ENCODE assay signal across 8 cellular contexts in the genomic region with DNA sequence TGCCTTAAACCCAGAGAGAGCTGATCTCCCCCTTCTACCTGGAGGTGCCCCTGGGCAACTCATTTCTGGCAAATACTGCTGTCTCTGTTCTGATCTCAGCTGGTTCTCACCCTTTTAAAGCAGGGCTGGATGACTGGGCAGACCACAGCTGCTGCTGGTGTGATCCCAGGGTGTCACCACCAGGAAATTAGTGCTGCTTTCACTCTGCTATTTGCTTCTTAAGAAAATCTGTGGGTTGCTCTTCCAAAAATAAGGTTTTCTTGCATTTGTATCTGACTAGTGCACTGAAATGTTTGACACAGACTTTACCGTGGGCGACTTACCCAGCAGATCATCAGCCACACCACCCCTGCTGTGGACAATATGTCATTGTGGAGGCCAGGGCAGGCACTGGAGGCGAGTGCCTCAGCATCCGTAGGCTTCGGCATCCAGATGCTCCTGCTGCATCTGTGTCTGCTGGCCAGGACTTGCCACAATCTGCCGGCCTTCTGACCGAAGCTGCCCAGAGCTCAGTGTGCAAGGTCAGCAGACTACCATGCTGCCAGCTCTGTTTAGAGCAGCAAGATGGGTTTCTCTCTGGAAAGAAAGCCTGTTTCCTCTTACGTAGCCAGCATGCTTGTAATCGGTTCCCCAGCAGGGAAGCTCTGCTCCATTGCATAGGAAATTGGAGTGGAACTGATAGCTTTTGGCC. TPM values are rescaled to one million over a fixed set of nuclear protein-coding genes. Genes with fewer than 3 reads are reported as not detected.
A peak's percentile ranks its signal among the peaks of the same experiment; 100 is the strongest.
DNase-seq lines count a peak whose midpoint lies in the region; ATAC-seq, FAIRE-seq and TF ChIP-seq lines count a peak whose summit lies in the region.

No MANE protein-coding gene starts in this region.

- H3K9ac ChIP-seq in HCT116 (ENCODE audit: low read length) (no peak overlapping the region), fibroblast of lung (ENCODE audit: insufficient read depth, low read length) (no peak overlapping the region)

- BruUV-seq in HCT116 (replicated peaks; lab: Mats Ljungman, UMichigan), result no TSS peak

- no peak overlapping the region for H3K4me2 ChIP-seq in HCT116 (ENCODE audit: low read length)
- H3K4me2 ChIP-seq in fibroblast of lung (ENCODE audit: extremely low read depth, insufficient read depth, low read length), result peak overlapping the region; percentile 25

- H4K20me1 ChIP-seq in HCT116 (ENCODE audit: insufficient read depth), result no peaks in the 10 kb centered on the region
- H4K20me1 ChIP-seq in fibroblast of lung (ENCODE audit: control insufficient read depth, extremely low read depth, insufficient read depth, low read length), result no peaks in the 10 kb centered on the region

- CTCF ChIA-PET in GM10248 (lab: Yijun Ruan, JAX), result interaction anchor here (0.9 to 1.6 kb wide), 7 partner anchors 9 to 128 kb away, joined by 3 to 8 read pairs (median 3); no protein-coding TSS in a partner anchor
- CTCF ChIA-PET in HCT116 (lab: Charles Lee), result no interaction called here

- no peaks in the 10 kb centered on the region for H3K9me3 ChIP-seq in HCT116 (ENCODE audit: control insufficient read depth in 1 of 2, insufficient read depth in 1 of 2, low read depth in 1 of 2, low read length in 2 of 2)
- no peaks in the 10 kb centered on the region for H3K9me3 ChIP-seq in fibroblast of lung (ENCODE audit: control insufficient read depth, insufficient read depth, low read depth, low read length)

- no peaks in the 10 kb centered on the region for H3K9me2 ChIP-seq in HCT116 (ENCODE audit: insufficient read depth)

- H3K4me1 ChIP-seq in HCT116 (ENCODE audit: control insufficient read depth in 1 of 2, insufficient read depth in 2 of 2, low read length in 2 of 2), result peaks cover 19 to 27% of the 10 kb centered on the region in 2 experiments; a peak in 3 of 4 replicates
- peaks cover 7% of the 10 kb centered on the region for H3K4me1 ChIP-seq in fibroblast of lung (ENCODE audit: control insufficient read depth, extremely low read depth, insufficient read depth, low read length)

- no peak for TF ChIP-seq CTCF in GM10248 (IDR thresholded peaks at IDR 0.05; ENCODE audit: control extremely low read depth, extremely low read depth, low read depth, missing control alignments)
- TF ChIP-seq CTCF in HCT116 (IDR thresholded peaks at IDR 0.05 in 2 of 3, conservative IDR thresholded peaks at IDR 0.05 in 1 of 3; ENCODE audit: borderline replicate concordance in 1 of 3, insufficient read depth in 1 of 3, low read depth in 2 of 3, low read length in 2 of 3), result no peak
- TF ChIP-seq CTCF in fibroblast of lung (conservative IDR thresholded peaks at IDR 0.05 in 1 of 2, IDR thresholded peaks at IDR 0.05 in 1 of 2; ENCODE audit: low read depth in 1 of 2, low read length in 2 of 2), result no peak

- H3K4me3 ChIP-seq in HCT116 (replicated peaks in 1 of 2; ENCODE audit: low read depth in 1 of 2, low read length in 2 of 2), result no peak overlapping the region
- H3K4me3 ChIP-seq in fibroblast of lung (replicated peaks in 1 of 4; ENCODE audit: control extremely low read depth in 1 of 4, insufficient read depth in 1 of 4, low read depth in 3 of 4, low read length in 4 of 4), result no peak overlapping the region
- no peak overlapping the region for H3K4me3 ChIP-seq in H7 (ENCODE audit: insufficient read depth, low read depth, low read length)

- no peak for TF ChIP-seq RAD21 in HCT116 (IDR thresholded peaks at IDR 0.05; ENCODE audit: low read depth)

- H3K36me3 ChIP-seq in HCT116 (ENCODE audit: control insufficient read depth in 1 of 2, insufficient read depth in 2 of 2, low read length in 2 of 2) (no peaks in the 10 kb centered on the region), fibroblast of lung (ENCODE audit: control insufficient read depth, insufficient read depth, low read length) (no peaks in the 10 kb centered on the region), H7 (replicated peaks; ENCODE audit: control insufficient read depth, insufficient read depth, low read length) (no peaks in the 10 kb centered on the region)

- H2AFZ ChIP-seq in HCT116 (ENCODE audit: low read depth, low read length, poor library complexity, severe bottlenecking) (no peak overlapping the region), fibroblast of lung (ENCODE audit: low read length) (no peak overlapping the region)

- no peak overlapping the region for H3K27ac ChIP-seq in HCT116 (ENCODE audit: low read depth, low read length)
- H3K27ac ChIP-seq in fibroblast of lung (ENCODE audit: insufficient read depth, low read length), result no peak overlapping the region

- RAD21 ChIA-PET in HCT116 (lab: Charles Lee; ENCODE audit: low non-redundant PET in 1 of 2, low total read pairs in 2 of 2, uncharacterized antibody in 2 of 2, unreplicated experiment in 2 of 2), result no interaction called here

- intact Hi-C loops in HCT116 (cut with micrococcal nuclease), result no loop called here

- POLR2A ChIA-PET in GM10248 (lab: Yijun Ruan, JAX) (no interaction called here), HCT116 (lab: Charles Lee) (interaction anchor here (1.1 kb wide), 1 partner anchor 14 kb away, joined by 3 read pairs; a partner anchor contains a TSS)

- H3K79me2 ChIP-seq in HCT116 (ENCODE audit: insufficient read depth, low read length) (peaks cover 17% of the 10 kb centered on the region), fibroblast of lung (ENCODE audit: control insufficient read depth, insufficient read depth, low read length) (no peaks in the 10 kb centered on the region)

- ATAC-seq in HCT116, result peak; percentile 36; the same call in 1 of the 2 replicates

- DNase-seq in GM10248 (ENCODE audit: extremely low spot score), result peak; percentile 28
- DNase-seq in HCT116 (ENCODE audit: low read depth, low spot score), result no peak
- peak in 3 of 5 experiments; percentile 26 to 97 (median 60) for DNase-seq in T-helper 2 cell
- peak in 1 of 2 donors; percentile 4 for DNase-seq in fibroblast of lung (ENCODE audit: low read depth in 2 of 2)
- peak; percentile 73 for DNase-seq in pons (ENCODE audit: low spot score)
- no peak for DNase-seq in H7
- DNase-seq in HTR-8/SVneo (ENCODE audit: insufficient read length, low spot score), result no peak
- no peak for DNase-seq in NCI-H1436 treated with DMSO at 0.1 percent for 48 hours (lab: John Stamatoyannopoulos, UW)

- no peaks in the 10 kb centered on the region for H3K27me3 ChIP-seq in HCT116 (ENCODE audit: insufficient read depth, low read length)
- H3K27me3 ChIP-seq in fibroblast of lung (ENCODE audit: control insufficient read depth, insufficient read depth, low read length), result no peaks in the 10 kb centered on the region
- no peaks in the 10 kb centered on the region for H3K27me3 ChIP-seq in H7 (ENCODE audit: control insufficient read depth, insufficient read depth, low read length)

- no peak for FAIRE-seq in HTR-8/SVneo (lab: Jason Lieb, UNC)

- TF ChIP-seq POLR2A in HCT116 (IDR thresholded peaks at IDR 0.05; ENCODE audit: borderline replicate concordance, extremely low read depth, insufficient read depth, insufficient read length), result no peak

TF ChIP-seq in HCT116, 20 proteins besides CTCF, POLR2A, EP300 and RAD21:
- TF ChIP-seq JUND (IDR thresholded peaks at IDR 0.05), result no peak
- TF ChIP-seq ZFX (IDR thresholded peaks at IDR 0.05), result no peak
- TF ChIP-seq SIN3A (IDR thresholded peaks at IDR 0.05; ENCODE audit: low read depth), result no peak
- no peak for TF ChIP-seq ELF1 (IDR thresholded peaks at IDR 0.05; ENCODE audit: borderline replicate concordance, low read depth)
- no peak for TF ChIP-seq POLR2AphosphoS5 (IDR thresholded peaks at IDR 0.05; ENCODE audit: low read depth, low read length)
- no peak for TF ChIP-seq SP1 (IDR thresholded peaks at IDR 0.05; ENCODE audit: low read depth)
- TF ChIP-seq CEBPB (IDR thresholded peaks at IDR 0.05; ENCODE audit: low read depth), result no peak
- TF ChIP-seq, protein P1, sequence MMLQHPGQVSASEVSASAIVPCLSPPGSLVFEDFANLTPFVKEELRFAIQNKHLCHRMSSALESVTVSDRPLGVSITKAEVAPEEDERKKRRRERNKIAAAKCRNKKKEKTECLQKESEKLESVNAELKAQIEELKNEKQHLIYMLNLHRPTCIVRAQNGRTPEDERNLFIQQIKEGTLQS (IDR thresholded peaks at IDR 0.05), result no peak
- TF ChIP-seq, protein P2, sequence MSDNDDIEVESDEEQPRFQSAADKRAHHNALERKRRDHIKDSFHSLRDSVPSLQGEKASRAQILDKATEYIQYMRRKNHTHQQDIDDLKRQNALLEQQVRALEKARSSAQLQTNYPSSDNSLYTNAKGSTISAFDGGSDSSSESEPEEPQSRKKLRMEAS (IDR thresholded peaks at IDR 0.05), result no peak
- no peak for TF ChIP-seq EZH2phosphoT487 (IDR thresholded peaks at IDR 0.05; ENCODE audit: borderline replicate concordance)
- TF ChIP-seq FOSL1 (IDR thresholded peaks at IDR 0.05; ENCODE audit: low read depth), result no peak

RNA-seq across cellular contexts. Expression of a gene that starts 13.6 kb away (rescaled TPM):
- total RNA-seq in HCT116 (2021; ENCODE audit: unreplicated experiment) (34.5 TPM), fibroblast of lung (4.4 and 6.8 TPM in 2 replicates)
- 8.3 and 11.5 TPM in 2 replicates for polyA plus RNA-seq in HCT116 (2012)
- 1.8 and 4.1 TPM in 2 replicates for polyA plus RNA-seq in fibroblast of lung
- polyA plus RNA-seq in fibroblast of lung (2012), result 1.5 and 5.3 TPM in 2 replicates
- 0.74 and 2.7 TPM in 2 replicates for polyA minus RNA-seq in fibroblast of lung (ENCODE audit: low replicate concordance)
- total RNA-seq in H7 (2014; rRNA removed; shearing (Covaris generic)), result 5.9 and 10.6 TPM in 2 replicates

Comparison
In these comparisons a context has a peak if more than half of its experiments do, and no peak if none do; other contexts are left out.
1. DNase-seq: peak in GM10248 (single experiment), T-helper 2 cell (3 of 5) and pons (single experiment); none in HCT116 (single experiment), H7 (single experiment), HTR-8/SVneo (single experiment) and NCI-H1436 treated with DMSO at 0.1 percent for 48 hours (single experiment).